ENCODE assay signal across 12 cellular contexts in genomic region chr18:35635171-35635570, GRCh38. TPM values are rescaled to one million over a fixed set of nuclear protein-coding genes. Genes with fewer than 3 reads are reported as not detected.
DNase-seq lines count a peak whose midpoint lies in the region; ATAC-seq and TF ChIP-seq lines count a peak whose summit lies in the region.
"Had no signal": no experiment of that assay in that cellular context is flagged by ENCODE, and none has a peak within 500 bp of the region (broad histone marks: within the 10 kb centered on the region; RNA-seq: fewer than 3 reads in every experiment).

No MANE protein-coding gene starts in this region.

- WGBS in smooth muscle cell (ENCODE audit: low lambda C conversion rate): 28% methylated on average over 2 of the region's 2 CpGs

- intact Hi-C loops in sciatic nerve (cut with DNase I): no loop called here

- H3K4me3 ChIP-seq in HFF-Myc (replicated peaks; ENCODE audit: low read depth, low read length): no peak overlapping the region
- H3K4me3 ChIP-seq in astrocyte of the spinal cord (ENCODE audit: low read depth, low read length): no peak overlapping the region
- H3K4me3 ChIP-seq in smooth muscle cell: peak overlapping the region; percentile 15
- H3K4me3 ChIP-seq: skin epidermis had no signal

- H3K4me1 ChIP-seq in smooth muscle cell (ENCODE audit: low read depth): peaks cover 2% of the 10 kb centered on the region

- H4K20me1 ChIP-seq in smooth muscle cell (ENCODE audit: low read depth): no peaks in the 10 kb centered on the region

- H3F3A ChIP-seq in smooth muscle cell (ENCODE audit: low read depth): peaks cover 8% of the 10 kb centered on the region

- no peaks in the 10 kb centered on the region for H3K36me3 ChIP-seq in smooth muscle cell (ENCODE audit: low read depth)

- TF ChIP-seq CTCF in HFF-Myc (IDR thresholded peaks at IDR 0.05; ENCODE audit: low read depth, low read length, missing control alignments) (no peak), astrocyte of the spinal cord (IDR thresholded peaks at IDR 0.05; ENCODE audit: low read depth, low read length) (no peak), smooth muscle cell (IDR thresholded peaks at IDR 0.05; ENCODE audit: borderline replicate concordance, insufficient read depth, poor library complexity, severe bottlenecking) (no peak)

- H3K79me2 ChIP-seq in smooth muscle cell (ENCODE audit: low read depth): peaks cover 48% of the 10 kb centered on the region

- ATAC-seq in HG02870 (IDR thresholded peaks at IDR 0.05; ENCODE audit: unreplicated experiment) (no peak), sciatic nerve (no peak)

- in situ Hi-C loops in astrocyte of the spinal cord (cut with HindIII; ENCODE audit: low sequenced_read_pairs): no loop called here

- peak overlapping the region; percentile 51 for H3K9ac ChIP-seq in smooth muscle cell (ENCODE audit: low read depth)

- H2AFZ ChIP-seq in smooth muscle cell (ENCODE audit: low read depth): no peak overlapping the region

- H3K9me3 ChIP-seq in smooth muscle cell (replicated peaks; ENCODE audit: low read depth): no peaks in the 10 kb centered on the region

- H3K27me3 ChIP-seq in smooth muscle cell (ENCODE audit: low read depth): no peaks in the 10 kb centered on the region
- H3K27me3 ChIP-seq: brain microvascular endothelial cell had no signal

- H3K4me2 ChIP-seq in smooth muscle cell: peak overlapping the region; percentile 54

- DNase-seq in HFF-Myc (ENCODE audit: extremely low read depth, low read depth) (peak; percentile 67), astrocyte of the spinal cord (ENCODE audit: low read depth, low spot score) (peak; percentile 75), kidney tubule cell (ENCODE audit: low spot score) (peak; percentile 97), smooth muscle cell (lab: John Stamatoyannopoulos, UW; ENCODE audit: unreplicated experiment) (no peak), NCI-H226 (no peak), C1 segment of cervical spinal cord (lab: John Stamatoyannopoulos, UW) (no peak), sciatic nerve (ENCODE audit: low spot score) (no peak)
- DNase-seq: activated CD4-positive, alpha-beta T cell treated with anti-CD3 and anti-CD28 coated beads, Interleukin-2, amount 10 ng/mL, durations not matched to agents 7 days and 5 days; brain microvascular endothelial cell; OCI-M1 had no signal

- H3K27ac ChIP-seq in smooth muscle cell (ENCODE audit: low read depth): peak overlapping the region; percentile 87
- H3K27ac ChIP-seq: brain microvascular endothelial cell had no signal

RNA-seq across cellular contexts. Expression of gene GALNT1, which starts 53.6 kb away (rescaled TPM):
- total RNA-seq in smooth muscle cell (151 and 193 TPM in 2 replicates), sciatic nerve (64.9 TPM)
- polyA plus RNA-seq in smooth muscle cell: 195 and 217 TPM in 2 replicates

Comparison
In these comparisons a context has a peak if more than half of its experiments do, and no peak if none do; other contexts are left out.
1. DNase-seq: peak in HFF-Myc (single experiment), astrocyte of the spinal cord (single experiment) and kidney tubule cell (single experiment); none in smooth muscle cell (single experiment), NCI-H226 (single experiment), C1 segment of cervical spinal cord (0 of 14) and sciatic nerve (single experiment).